Comparison of ENCODE assay signal across 24 cellular contexts in genomic region chr4:137739391-137739790, GRCh38.
DNase-seq lines count a peak whose midpoint lies in the region; ATAC-seq and TF ChIP-seq lines count a peak whose summit lies in the region.
"Had no signal": no experiment of that assay in that cellular context is flagged by ENCODE, and none has a peak within 500 bp of the region (broad histone marks: within the 10 kb centered on the region; RNA-seq: fewer than 3 reads in every experiment).

No MANE protein-coding gene starts in this region.

- no peak overlapping the region for H3K9ac ChIP-seq in mesenchymal stem cell (ENCODE audit: low read length)

- no peaks in the 10 kb centered on the region for H3K4me1 ChIP-seq in mesenchymal stem cell (ENCODE audit: control insufficient read depth, insufficient read depth, low read depth, low read length)
- H3K4me1 ChIP-seq: SJSA1 had no signal

- peak; percentile 23 for DNase-seq in dedifferentiated amniotic fluid mesenchymal stem cell (ENCODE audit: extremely low spot score)
- DNase-seq in mesenchymal stem cell: peak; percentile 19
- DNase-seq in C1 segment of cervical spinal cord (lab: John Stamatoyannopoulos, UW): no peak
- DNase-seq in NCI-H187 treated with DMSO at 0.1 percent for 48 hours (lab: John Stamatoyannopoulos, UW): no peak
- no peak for DNase-seq in MG63
- DNase-seq: Calu3, DMS79 treated with DMSO at 0.1 percent for 48 hours, Kasumi-1, MV-4-11, NCI-H1105, NCI-H1436 treated with DMSO at 0.1 percent for 48 hours, NCI-H1930, NCI-H2107, NCI-H524 treated with DMSO at 0.1 percent for 48 hours, NCI-H82, PC-9, Right ventricle myocardium superior, RPMI8226 had no signal

- TF ChIP-seq EP300 in Ishikawa (IDR thresholded peaks at IDR 0.05; ENCODE audit: borderline replicate concordance): no peak

- H3K4ac ChIP-seq in mesenchymal stem cell (ENCODE audit: low read depth in 1 of 2, low read length in 2 of 2): no peak overlapping the region

- no peak overlapping the region for H3K23ac ChIP-seq in mesenchymal stem cell (ENCODE audit: low read length in 2 of 2)

- H2BK120ac ChIP-seq in mesenchymal stem cell (ENCODE audit: low read depth, low read length): no peak overlapping the region

- H3K9me3 ChIP-seq in mesenchymal stem cell (ENCODE audit: control insufficient read depth, low read length) (no peaks in the 10 kb centered on the region), MG63 (no peaks in the 10 kb centered on the region)
- H3K9me3 ChIP-seq: SJSA1 had no signal

- no peaks in the 10 kb centered on the region for H3K79me1 ChIP-seq in mesenchymal stem cell (replicated peaks; ENCODE audit: low read length, poor library complexity, severe bottlenecking)

- H3K36me3 ChIP-seq in mesenchymal stem cell (ENCODE audit: control insufficient read depth in 1 of 2, insufficient read depth in 2 of 2, low read depth in 1 of 2, low read length in 2 of 2): no peaks in the 10 kb centered on the region
- H3K36me3 ChIP-seq in MG63: no peaks in the 10 kb centered on the region
- H3K36me3 ChIP-seq: SJSA1 had no signal

- no peak overlapping the region for H2AK5ac ChIP-seq in mesenchymal stem cell (ENCODE audit: low read length, severe bottlenecking)

- H3K18ac ChIP-seq in mesenchymal stem cell (ENCODE audit: low read depth in 1 of 2, low read length in 2 of 2): no peak overlapping the region

- H3K4me3 ChIP-seq in mesenchymal stem cell (ENCODE audit: insufficient read depth in 1 of 2, low read depth in 1 of 2, low read length in 2 of 2): no peak overlapping the region
- H3K4me3 ChIP-seq in MG63: no peak overlapping the region
- H3K4me3 ChIP-seq: K562, PC-9, SJSA1 had no signal

- H3K14ac ChIP-seq in mesenchymal stem cell (ENCODE audit: low read length in 2 of 2): no peak overlapping the region

- no peak overlapping the region for H4K91ac ChIP-seq in mesenchymal stem cell (ENCODE audit: low read length)

- H3K4me2 ChIP-seq in mesenchymal stem cell (ENCODE audit: low read length, poor library complexity, severe bottlenecking): no peak overlapping the region
- H3K4me2 ChIP-seq: PC-9 had no signal

- 100% methylated on average over 1 of the region's 1 CpG for WGBS in mesenchymal stem cell

- H3K27me3 ChIP-seq in mesenchymal stem cell (ENCODE audit: control insufficient read depth in 1 of 2, insufficient read depth in 1 of 2, low read length in 2 of 2): no peaks in the 10 kb centered on the region
- H3K27me3 ChIP-seq in MG63: no peaks in the 10 kb centered on the region
- H3K27me3 ChIP-seq: SJSA1 had no signal

- no peak overlapping the region for H2BK5ac ChIP-seq in mesenchymal stem cell (ENCODE audit: low read depth, low read length, poor library complexity, severe bottlenecking)

- no peak overlapping the region for H2BK12ac ChIP-seq in mesenchymal stem cell (ENCODE audit: low read length in 2 of 2)

- no peak overlapping the region for H2AFZ ChIP-seq in mesenchymal stem cell (ENCODE audit: low read depth, low read length)
- H2AFZ ChIP-seq: PC-9 had no signal

- no peak for TF ChIP-seq RAD21 in Ishikawa (IDR thresholded peaks at IDR 0.05; ENCODE audit: low read depth)

- H4K8ac ChIP-seq in mesenchymal stem cell (ENCODE audit: low read length): no peak overlapping the region

- no peak overlapping the region for H2BK15ac ChIP-seq in mesenchymal stem cell (ENCODE audit: low read depth, poor library complexity, severe bottlenecking)

- no peak for ATAC-seq in GM21367 (IDR thresholded peaks at IDR 0.05; ENCODE audit: unreplicated experiment)
- ATAC-seq: HCT116, K562 had no signal

- no peak overlapping the region for H3K27ac ChIP-seq in mesenchymal stem cell (ENCODE audit: low read length, poor library complexity, severe bottlenecking)
- H3K27ac ChIP-seq: HL-60, PC-9, SJSA1 had no signal

TF ChIP-seq in Ishikawa, 13 proteins besides CTCF, POLR2A, EP300 and RAD21:
- TF ChIP-seq TCF12 (IDR thresholded peaks at IDR 0.05; ENCODE audit: low read depth): no peak
- TF ChIP-seq TEAD4 (IDR thresholded peaks at IDR 0.05): 0 out of 2 replicates have a peak, but pooled peaks have one; percentile 20
- no peak for TF ChIP-seq FOXM1 (IDR thresholded peaks at IDR 0.05; ENCODE audit: borderline replicate concordance, low read depth)

Comparison
In these comparisons a context has a peak if more than half of its experiments do, and no peak if none do; other contexts are left out.
1. DNase-seq: peak in dedifferentiated amniotic fluid mesenchymal stem cell (single experiment) and mesenchymal stem cell (single experiment); none in C1 segment of cervical spinal cord (0 of 14), NCI-H187 treated with DMSO at 0.1 percent for 48 hours (single experiment) and MG63 (single experiment).